ENCODE assay signal across 22 cellular contexts in the genomic region with DNA sequence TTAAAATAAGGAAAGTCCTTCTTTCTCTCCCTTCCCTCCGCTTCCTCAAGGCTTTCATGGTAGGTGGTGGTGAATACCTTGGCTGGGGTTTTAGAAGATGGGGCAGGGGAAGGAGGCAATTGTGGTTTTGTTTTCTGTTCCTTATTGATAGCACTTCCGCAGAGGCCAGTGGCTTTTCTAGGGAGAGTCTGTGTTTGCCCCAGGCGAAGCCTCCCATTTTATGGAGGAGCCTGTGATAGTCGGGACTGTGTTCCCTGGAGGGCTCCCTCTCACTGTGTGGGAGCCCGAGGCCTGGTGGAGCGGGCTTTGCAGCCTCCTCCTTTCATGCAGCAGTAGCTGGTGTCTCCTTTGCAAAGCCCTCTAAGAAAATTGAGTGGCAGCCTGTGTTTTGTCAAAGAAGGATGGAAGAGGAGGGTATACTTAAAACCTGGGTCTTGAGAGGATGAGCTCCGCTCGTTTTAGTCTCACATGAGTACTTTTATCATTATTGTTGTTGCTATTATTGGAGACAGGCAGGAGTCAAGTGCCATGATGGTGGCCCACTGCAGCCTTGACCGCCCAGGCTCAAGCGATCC. TPM values are rescaled to one million over a fixed set of nuclear protein-coding genes. Genes with fewer than 3 reads are reported as not detected.
A peak's percentile ranks its signal among the peaks of the same experiment; 100 is the strongest.
DNase-seq lines count a peak whose midpoint lies in the region; ATAC-seq and TF ChIP-seq lines count a peak whose summit lies in the region.
"Had no signal": no experiment of that assay in that cellular context is flagged by ENCODE, and none has a peak within 500 bp of the region (broad histone marks: within the 10 kb centered on the region; RNA-seq: fewer than 3 reads in every experiment).

No MANE protein-coding gene starts in this region.

- H3K4me1 ChIP-seq in esophagus muscularis mucosa (peaks cover 10 to 19% (median 15%) of the 10 kb centered on the region in 4 donors), stomach smooth muscle (ENCODE audit: control insufficient read depth, insufficient read depth, low read length) (peaks cover 23% of the 10 kb centered on the region), neuronal stem cell (ENCODE audit: control insufficient read depth in 2 of 2, insufficient read depth in 1 of 2, low read depth in 1 of 2, low read length in 2 of 2) (peaks cover 0 to 7% of the 10 kb centered on the region in 2 donors)

- H3K9ac ChIP-seq in stomach smooth muscle (ENCODE audit: low read length in 2 of 2): no peak overlapping the region
- H3K9ac ChIP-seq in neuronal stem cell (ENCODE audit: low read depth, low read length, poor library complexity): no peak overlapping the region

- no peak overlapping the region for H4K8ac ChIP-seq in neuronal stem cell (ENCODE audit: low read depth, low read length)

- H3K18ac ChIP-seq in neuronal stem cell (ENCODE audit: low read length): no peak overlapping the region

- no peak overlapping the region for H2BK5ac ChIP-seq in neuronal stem cell (ENCODE audit: low read length)

- TF ChIP-seq CTCF in esophagus muscularis mucosa (IDR thresholded peaks at IDR 0.05): no peak

- H2AFZ ChIP-seq in neuronal stem cell (ENCODE audit: low read length): no peak overlapping the region

- H3K27me3 ChIP-seq in esophagus muscularis mucosa: no peaks in the 10 kb centered on the region
- no peaks in the 10 kb centered on the region for H3K27me3 ChIP-seq in stomach smooth muscle (ENCODE audit: control insufficient read depth in 1 of 2, insufficient read depth in 2 of 2, low read length in 2 of 2)
- peaks cover 0 to 4% (median 0%) of the 10 kb centered on the region in 3 experiments for H3K27me3 ChIP-seq in neuronal stem cell (ENCODE audit: control insufficient read depth in 3 of 3, insufficient read depth in 3 of 3, low read depth in 1 of 3, low read length in 3 of 3)
- H3K27me3 ChIP-seq: tibial nerve had no signal

- ATAC-seq in GM19452 (IDR thresholded peaks at IDR 0.05; ENCODE audit: unreplicated experiment): no peak
- ATAC-seq: activated T-cell treated with anti-CD3 and anti-CD28 coated beads, Interleukin-2, amount 50 U/mL, for 4 hours; WTC11 had no signal

- TF ChIP-seq EP300 in esophagus muscularis mucosa (IDR thresholded peaks at IDR 0.05): no peak

- DNase-seq in SKM-1 treated with dmso at 0.1 percent for 144 hours (lab: John Stamatoyannopoulos, UW; ENCODE audit: unreplicated experiment) (peak; percentile 23), SKM-1 (lab: John Stamatoyannopoulos, UW; ENCODE audit: unreplicated experiment) (no peak), NOMO-1 treated with dmso at 0.1 percent for 144 hours (lab: John Stamatoyannopoulos, UW; ENCODE audit: unreplicated experiment) (peak; percentile 23), esophagus muscularis mucosa (ENCODE audit: extremely low spot score) (peak; percentile 68), EL (no peak), neuronal stem cell (ENCODE audit: low spot score) (no peak)
- DNase-seq: activated CD4-positive, alpha-beta T cell treated with anti-CD3 and anti-CD28 coated beads, Interleukin-2, amount 50 U/mL, for 1 hour; activated gamma-delta T cell treated with Interleukin-2 at 50 U/mL for 16 hours; activated T-cell treated with anti-CD3 and anti-CD28 coated beads, Interleukin-2, amount 50 U/mL, for 4 hours; AML-193; CD4-positive, alpha-beta memory T cell; glutamatergic neuron; NCI-H1930; SHP77 treated with DMSO at 0.1 percent for 48 hours; stimulated activated CD4-positive, alpha-beta T cell treated with anti-CD3 and anti-CD28 coated beads, Interleukin-15, amount 100 ng/mL, for 24 hours; stimulated activated naive CD4-positive, alpha-beta T cell treated with Interleukin-2 at 50 U/mL for 16 hours had no signal

- no peak overlapping the region for H2BK12ac ChIP-seq in neuronal stem cell (ENCODE audit: low read length)

- H3K4me3 ChIP-seq in esophagus muscularis mucosa (no peak overlapping the region), stomach smooth muscle (ENCODE audit: low read length in 2 of 2) (no peak overlapping the region), neuronal stem cell (ENCODE audit: low read length in 2 of 2) (no peak overlapping the region)

- peak overlapping the region in 3 of 4 donors; percentile 60 to 78 (median 72) for H3K27ac ChIP-seq in esophagus muscularis mucosa (replicated peaks in 1 of 4)
- H3K27ac ChIP-seq in stomach smooth muscle (ENCODE audit: low read length): peak overlapping the region; percentile 83
- no peak overlapping the region for H3K27ac ChIP-seq in neuronal stem cell (replicated peaks; ENCODE audit: low read length)

- H2BK15ac ChIP-seq in neuronal stem cell (ENCODE audit: low read length): no peak overlapping the region

- intact Hi-C loops in esophagus muscularis mucosa (cut with DNase I): no loop called here

- 88% methylated on average over 9 of the region's 10 CpGs for WGBS in esophagus muscularis mucosa
- no CpG with 5 or more reads among the region's 10 CpGs for WGBS in neuronal stem cell (ENCODE audit: extremely low coverage in 2 of 2, insufficient read length in 2 of 2, insufficient replicate concordance in 1 of 2), 2 donors

- H3K36me3 ChIP-seq in esophagus muscularis mucosa (no peaks in the 10 kb centered on the region), stomach smooth muscle (ENCODE audit: control insufficient read depth in 2 of 2, insufficient read depth in 2 of 2, low read length in 2 of 2) (no peaks in the 10 kb centered on the region), neuronal stem cell (replicated peaks in 1 of 2; ENCODE audit: control insufficient read depth in 2 of 2, insufficient read depth in 2 of 2, low read length in 2 of 2) (no peaks in the 10 kb centered on the region)
- H3K36me3 ChIP-seq: tibial nerve had no signal

- H3K9me3 ChIP-seq in esophagus muscularis mucosa (no peaks in the 10 kb centered on the region), stomach smooth muscle (ENCODE audit: control insufficient read depth in 2 of 2, low read length in 2 of 2) (no peaks in the 10 kb centered on the region), neuronal stem cell (replicated peaks in 1 of 2; ENCODE audit: control insufficient read depth in 2 of 2, insufficient read depth in 1 of 2, low read depth in 1 of 2, low read length in 2 of 2) (no peaks in the 10 kb centered on the region)
- H3K9me3 ChIP-seq: tibial nerve had no signal

- no peak overlapping the region for H2BK120ac ChIP-seq in neuronal stem cell (ENCODE audit: low read depth, low read length)

- H2AK5ac ChIP-seq in neuronal stem cell (ENCODE audit: low read depth, low read length): no peak overlapping the region

- no peak overlapping the region for H3K23ac ChIP-seq in neuronal stem cell (ENCODE audit: low read depth, low read length, poor library complexity)

- H3K14ac ChIP-seq in neuronal stem cell (ENCODE audit: low read length): no peak overlapping the region

- H3K4ac ChIP-seq in neuronal stem cell (ENCODE audit: low read length): no peak overlapping the region

- no peaks in the 10 kb centered on the region for H3K79me1 ChIP-seq in neuronal stem cell (ENCODE audit: low read depth, low read length)

- no peak overlapping the region for H3K4me2 ChIP-seq in neuronal stem cell (ENCODE audit: insufficient read depth, low read length, poor library complexity, severe bottlenecking)

- TF ChIP-seq POLR2A in esophagus muscularis mucosa (IDR thresholded peaks at IDR 0.05; ENCODE audit: low read depth): no peak

- no peak overlapping the region for H4K91ac ChIP-seq in neuronal stem cell (ENCODE audit: low read depth, low read length, poor library complexity)

RNA-seq across cellular contexts. Expression of a gene that starts 29.8 kb away (rescaled TPM):
- 10 to 100 TPM in 2 of 4 donors, 1 to 10 TPM in 2; 7.0 to 11.7 (median 10.5) TPM for total RNA-seq in esophagus muscularis mucosa
- 14.2 TPM for polyA plus RNA-seq in neuronal stem cell (2013, experiment 1 of 2)
- 16.3 TPM for polyA plus RNA-seq in neuronal stem cell (2013, experiment 2 of 2)
- total RNA-seq: activated T-cell treated with anti-CD3 and anti-CD28 coated beads, Interleukin-2, amount 50 U/mL, for 4 hours; CD4-positive, alpha-beta memory T cell; G401; LHCN-M2 had no signal
- polyA plus RNA-seq: CD4-positive, alpha-beta memory T cell had no signal

Comparison
In these comparisons a context has a peak if more than half of its experiments do, and no peak if none do; other contexts are left out.
1. DNase-seq: peak in SKM-1 treated with dmso at 0.1 percent for 144 hours (single experiment), NOMO-1 treated with dmso at 0.1 percent for 144 hours (single experiment) and esophagus muscularis mucosa (single experiment); none in SKM-1 (single experiment), EL (single experiment) and neuronal stem cell (single experiment).